ENCODE assay signal across 12 cellular contexts in genomic region chr11:8685306-8685705, GRCh38. TPM values are rescaled to one million over a fixed set of nuclear protein-coding genes. Genes with fewer than 3 reads are reported as not detected.
DNase-seq lines count a peak whose midpoint lies in the region; ATAC-seq and TF ChIP-seq lines count a peak whose summit lies in the region.
"Had no signal": no experiment of that assay in that cellular context is flagged by ENCODE, and none has a peak within 500 bp of the region (broad histone marks: within the 10 kb centered on the region; RNA-seq: fewer than 3 reads in every experiment).

No MANE protein-coding gene starts in this region.

- H3K27ac Mint-ChIP-seq in effector memory CD8-positive, alpha-beta T cell = peak overlapping the region; percentile 58 to 75

- H3K9ac ChIP-seq in PC-3 (ENCODE audit: low read length) (no peak overlapping the region), skeletal muscle satellite cell (ENCODE audit: low read depth, low read length) (peak overlapping the region; percentile 100)

- H3K36me3 Mint-ChIP-seq in activated T-cell treated with anti-CD3 and anti-CD28 coated beads, Interleukin-2, amount 50 U/mL, for 4 hours (ENCODE audit: insufficient read depth) = peaks cover 52% of the 10 kb centered on the region
- H3K36me3 Mint-ChIP-seq in effector memory CD8-positive, alpha-beta T cell (ENCODE audit: insufficient read depth) = peaks cover 70% of the 10 kb centered on the region

- peak overlapping the region; percentile 97 for H3K4me3 Mint-ChIP-seq in activated T-cell treated with anti-CD3 and anti-CD28 coated beads, Interleukin-2, amount 50 U/mL, for 4 hours
- peak overlapping the region; percentile 5 to 91 for H3K4me3 Mint-ChIP-seq in effector memory CD8-positive, alpha-beta T cell

- H3K4me3 ChIP-seq in PC-3 (ENCODE audit: low read length) (peak overlapping the region; percentile 86), skeletal muscle satellite cell (ENCODE audit: low read length) (no peak overlapping the region)

- no peak for ATAC-seq in activated T-cell treated with anti-CD3 and anti-CD28 coated beads, Interleukin-2, amount 50 U/mL, for 4 hours
- ATAC-seq in PC-3 (no peak), HG03354 (IDR thresholded peaks at IDR 0.05; ENCODE audit: poor library complexity, severe bottlenecking, unreplicated experiment) (no peak), GM21390 (IDR thresholded peaks at IDR 0.05; ENCODE audit: unreplicated experiment) (no peak)
- ATAC-seq in effector memory CD8-positive, alpha-beta T cell (replicated peaks) = no peak

- CTCF ChIA-PET in PC-3 (lab: Charles Lee) = no interaction called here

- H3K4me2 ChIP-seq in PC-3 (ENCODE audit: low read length) (peak overlapping the region; percentile 94), skeletal muscle satellite cell (ENCODE audit: low read length) (peak overlapping the region; percentile 90)

- BruUV-seq in PC-3 (replicated peaks; lab: Mats Ljungman, UMichigan) = no TSS peak

- H3K9me3 ChIP-seq in PC-3 (ENCODE audit: low read length) = no peaks in the 10 kb centered on the region
- no peaks in the 10 kb centered on the region for H3K9me3 ChIP-seq in skeletal muscle satellite cell (replicated peaks; ENCODE audit: low read length)

- no peak overlapping the region for H2AFZ ChIP-seq in PC-3 (ENCODE audit: low read length)

- H3K9me2 ChIP-seq in PC-3 (replicated peaks; ENCODE audit: low read length) = no peaks in the 10 kb centered on the region

- no peaks in the 10 kb centered on the region for H3K27me3 Mint-ChIP-seq in activated T-cell treated with anti-CD3 and anti-CD28 coated beads, Interleukin-2, amount 50 U/mL, for 4 hours (ENCODE audit: low read depth)
- H3K27me3 Mint-ChIP-seq in effector memory CD8-positive, alpha-beta T cell = no peaks in the 10 kb centered on the region

- no peak for TF ChIP-seq CTCF in PC-3 (conservative IDR thresholded peaks at IDR 0.05; ENCODE audit: low read depth, low read length)

- H3K27me3 ChIP-seq in PC-3 (ENCODE audit: low read length) (no peaks in the 10 kb centered on the region), skeletal muscle satellite cell (ENCODE audit: control insufficient read depth, insufficient read depth, low read length) (no peaks in the 10 kb centered on the region)

- H3K27ac ChIP-seq in PC-3 (ENCODE audit: low read length) = no peak overlapping the region

- peaks cover 59% of the 10 kb centered on the region for H3K79me2 ChIP-seq in PC-3 (ENCODE audit: low read length)

- peaks cover 16% of the 10 kb centered on the region for H3F3A ChIP-seq in PC-3 (ENCODE audit: low read length, unreplicated experiment)

- intact Hi-C loops in PC-3 (cut with micrococcal nuclease) = loop anchor here (10.0 kb wide), 1 partner anchor 889 kb away; the partner anchor contains the start of gene WEE1

- peaks cover 5% of the 10 kb centered on the region for H3K9me3 Mint-ChIP-seq in activated T-cell treated with anti-CD3 and anti-CD28 coated beads, Interleukin-2, amount 50 U/mL, for 4 hours
- peaks cover 0 to 4% of the 10 kb centered on the region in 2 donors for H3K9me3 Mint-ChIP-seq in effector memory CD8-positive, alpha-beta T cell

- no peak for DNase-seq in activated T-cell treated with anti-CD3 and anti-CD28 coated beads, Interleukin-2, amount 50 U/mL, for 4 hours
- DNase-seq in activated T-cell treated with anti-CD3 and anti-CD28 coated beads for 4 hours (no peak), PC-3 (no peak), DMS153 (lab: John Stamatoyannopoulos, UW) (no peak)
- DNase-seq in effector memory CD8-positive, alpha-beta T cell = no peak
- DNase-seq: AML-193; effector CD4-positive, alpha-beta T cell; NCI-H2029 treated with DMSO at 0.1 percent for 48 hours; SHP77 treated with DMSO at 0.1 percent for 48 hours had no signal

- POLR2A ChIA-PET in PC-3 (lab: Charles Lee; ENCODE audit: unreplicated experiment) = no interaction called here

- peaks cover 40% of the 10 kb centered on the region for H3K36me3 ChIP-seq in PC-3 (ENCODE audit: low read depth, low read length)
- H3K36me3 ChIP-seq in skeletal muscle satellite cell (ENCODE audit: insufficient read depth, low read length) = peaks cover 48% of the 10 kb centered on the region

- peaks cover 23% of the 10 kb centered on the region for H4K20me1 ChIP-seq in PC-3 (ENCODE audit: low read length)

- peaks cover 58% of the 10 kb centered on the region for H3K4me1 ChIP-seq in PC-3 (ENCODE audit: insufficient read depth, low read length)
- peaks cover 63% of the 10 kb centered on the region for H3K4me1 ChIP-seq in skeletal muscle satellite cell (ENCODE audit: control insufficient read depth, insufficient read depth, low read length)

- H3K4me1 Mint-ChIP-seq in activated T-cell treated with anti-CD3 and anti-CD28 coated beads, Interleukin-2, amount 50 U/mL, for 4 hours (ENCODE audit: low read depth) = peaks cover 68% of the 10 kb centered on the region
- H3K4me1 Mint-ChIP-seq in effector memory CD8-positive, alpha-beta T cell (ENCODE audit: low read depth in 2 of 2) = peaks cover 45 to 68% of the 10 kb centered on the region in 2 donors

RNA-seq across cellular contexts. Expression of gene RPL27A, which starts 2.7 kb away (rescaled TPM):
- total RNA-seq in activated T-cell treated with anti-CD3 and anti-CD28 coated beads, Interleukin-2, amount 50 U/mL, for 4 hours = 1,000 to 10,000 TPM; 1,340 to 1,866 (median 1,663) TPM
- total RNA-seq in PC-3 (2014; rRNA removed) = 855 and 1,132 TPM in 2 replicates
- total RNA-seq in skeletal muscle satellite cell (2012; rRNA removed) = 566 and 880 TPM in 2 replicates

RNA-seq across cellular contexts. Expression of gene TRIM66, which starts 2.8 kb away (rescaled TPM):
- 1 to 10 TPM; 4.0 to 8.3 (median 6.7) TPM for total RNA-seq in activated T-cell treated with anti-CD3 and anti-CD28 coated beads, Interleukin-2, amount 50 U/mL, for 4 hours
- total RNA-seq in PC-3 (2014; rRNA removed) = 5.5 and 6.6 TPM in 2 replicates
- total RNA-seq in skeletal muscle satellite cell (2012; rRNA removed) = 1.5 and 4.6 TPM in 2 replicates
